Comparison of ENCODE assay signal across 16 cellular contexts in the genomic region with DNA sequence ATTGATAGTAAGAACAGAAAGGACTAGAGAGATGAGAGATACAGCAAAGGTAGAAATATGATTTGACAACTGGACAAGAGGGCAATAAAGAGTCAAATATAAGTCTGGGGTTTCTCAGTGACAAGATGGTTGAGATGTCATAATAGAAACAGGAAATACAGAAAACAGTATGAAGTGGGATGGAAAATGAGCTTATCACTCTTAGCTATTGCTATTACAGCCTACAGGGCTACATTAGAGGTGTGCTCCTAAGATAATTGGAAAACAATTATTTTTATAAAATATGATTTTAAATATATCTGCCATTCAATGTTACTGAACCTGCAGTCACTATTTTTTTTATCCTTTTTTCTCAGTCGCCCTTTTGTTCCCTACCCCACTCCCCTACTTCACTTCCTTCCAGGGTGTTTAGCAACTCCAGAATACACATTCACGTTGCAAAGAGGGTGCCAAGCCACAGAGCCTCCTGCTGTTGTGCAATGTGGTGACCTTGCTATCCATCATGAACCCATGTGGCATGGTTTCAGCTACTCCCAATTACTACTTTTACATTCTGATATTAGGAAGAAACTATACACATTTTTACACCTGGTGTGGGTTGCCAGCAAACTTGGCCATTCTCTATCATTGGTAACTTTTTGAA. TPM values are rescaled to one million over a fixed set of nuclear protein-coding genes. Genes with fewer than 3 reads are reported as not detected.
A peak's percentile ranks its signal among the peaks of the same experiment; 100 is the strongest.
DNase-seq lines count a peak whose midpoint lies in the region; ATAC-seq lines count a peak whose summit lies in the region.
"Had no signal": no experiment of that assay in that cellular context is flagged by ENCODE, and none has a peak within 500 bp of the region (broad histone marks: within the 10 kb centered on the region; RNA-seq: fewer than 3 reads in every experiment).

No MANE protein-coding gene starts in this region.

- intact Hi-C loops in Right ventricle myocardium superior (cut with DNase I), result no loop called here
- intact Hi-C loops in Right ventricle myocardium inferior (cut with DNase I), result no loop called here
- intact Hi-C loops in sciatic nerve (cut with DNase I), result no loop called here

- DNase-seq in Right ventricle myocardium superior (peak; percentile 50), Right ventricle myocardium inferior (ENCODE audit: missing footprints) (no peak), SKM-1 (lab: John Stamatoyannopoulos, UW; ENCODE audit: unreplicated experiment) (peak; percentile 91), fibroblast of peridontal ligament (ENCODE audit: extremely low read depth) (peak; percentile 9), sciatic nerve (ENCODE audit: low spot score) (no peak), ecto neural progenitor cell (ENCODE audit: low spot score) (no peak), NAMALWA (ENCODE audit: low spot score) (no peak), hypothalamus (lab: John Stamatoyannopoulos, UW) (no peak)
- DNase-seq: activated CD8-positive, alpha-beta T cell treated with anti-CD3 and anti-CD28 coated beads, Interleukin-2, amount 10 ng/mL, durations not matched to agents 7 days and 5 days; activated naive CD4-positive, alpha-beta T cell; Calu3; NCI-H2171 treated with DMSO at 0.1 percent for 48 hours; ovary; trophoblast cell had no signal

- ATAC-seq in Right ventricle myocardium superior (ENCODE audit: poor library complexity), result no peak
- no peak for ATAC-seq in Right ventricle myocardium inferior
- no peak for ATAC-seq in sciatic nerve
- ATAC-seq: activated CD8-positive, alpha-beta T cell treated with anti-CD3 and anti-CD28 coated beads, Interleukin-2, amount 10 ng/mL, durations not matched to agents 7 days and 5 days had no signal

RNA-seq across cellular contexts. Expression of a gene that starts 6.0 kb away (rescaled TPM):
- total RNA-seq in Right ventricle myocardium superior, result not detected
- total RNA-seq in Right ventricle myocardium inferior, result not detected
- 0.27 TPM for total RNA-seq in sciatic nerve
- total RNA-seq: A673; activated CD8-positive, alpha-beta T cell treated with anti-CD3 and anti-CD28 coated beads, Interleukin-2, amount 10 ng/mL, durations not matched to agents 7 days and 5 days; chondrocyte had no signal

RNA-seq across cellular contexts. Expression of a gene that starts 53.5 kb away (rescaled TPM):
- total RNA-seq in Right ventricle myocardium superior (0.13 TPM), Right ventricle myocardium inferior (not detected), sciatic nerve (0.22 TPM)
- total RNA-seq: A673; activated CD8-positive, alpha-beta T cell treated with anti-CD3 and anti-CD28 coated beads, Interleukin-2, amount 10 ng/mL, durations not matched to agents 7 days and 5 days; Calu3 had no signal

Comparison
In these comparisons a context has a peak if more than half of its experiments do, and no peak if none do; other contexts are left out.
1. DNase-seq: peak in Right ventricle myocardium superior (single experiment), SKM-1 (single experiment) and fibroblast of peridontal ligament (single experiment); none in Right ventricle myocardium inferior (single experiment), sciatic nerve (single experiment), ecto neural progenitor cell (single experiment), NAMALWA (single experiment) and hypothalamus (0 of 51).